Comparison of ENCODE assay signal across 8 cellular contexts in the genomic region with DNA sequence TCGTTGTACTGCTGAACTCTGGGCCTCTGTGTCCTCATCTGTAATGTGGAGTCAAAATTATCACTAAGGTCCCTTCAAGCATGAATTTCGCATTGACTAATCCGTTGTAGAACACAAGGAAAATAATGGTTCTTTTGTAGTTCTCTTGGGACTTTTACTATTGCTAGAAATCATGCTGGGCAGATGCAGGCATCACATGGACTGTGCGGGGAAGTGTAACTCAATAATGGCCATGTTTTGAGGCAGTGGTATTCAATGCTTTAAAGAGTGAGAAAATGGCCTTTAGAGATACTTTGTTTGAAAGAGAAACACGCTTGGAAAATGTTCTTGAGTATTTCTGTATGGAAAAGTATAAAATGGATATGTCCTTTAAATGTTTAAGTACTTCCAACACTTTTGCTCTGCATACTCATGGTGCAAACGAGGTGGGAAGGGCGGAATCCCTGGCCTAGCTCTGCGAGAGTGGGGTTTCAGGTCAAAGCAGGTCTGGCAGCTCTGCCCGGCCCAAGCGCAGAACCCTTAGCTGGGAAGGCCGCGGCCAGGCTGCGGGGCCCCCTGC.
A peak's percentile ranks its signal among the peaks of the same experiment; 100 is the strongest.
DNase-seq lines count a peak whose midpoint lies in the region; ATAC-seq lines count a peak whose summit lies in the region.

No MANE protein-coding gene starts in this region.

- no peaks in the 10 kb centered on the region for H3K9me3 Mint-ChIP-seq in activated naive CD4-positive, alpha-beta T cell treated with anti-CD3 and anti-CD28 coated beads for 36 hours
- H3K9me3 Mint-ChIP-seq in activated naive CD4-positive, alpha-beta T cell treated with anti-CD3 and anti-CD28 coated beads, Interleukin-2, amount 50 U/mL, for 72 hours, result no peaks in the 10 kb centered on the region
- H3K9me3 Mint-ChIP-seq in activated naive CD8-positive, alpha-beta T cell treated with anti-CD3 and anti-CD28 coated beads for 36 hours, result no peaks in the 10 kb centered on the region

- peaks cover 24% of the 10 kb centered on the region for H3K27me3 Mint-ChIP-seq in activated naive CD4-positive, alpha-beta T cell treated with anti-CD3 and anti-CD28 coated beads for 36 hours (ENCODE audit: low read depth)
- H3K27me3 Mint-ChIP-seq in activated naive CD8-positive, alpha-beta T cell treated with anti-CD3 and anti-CD28 coated beads for 36 hours, result peaks cover 51% of the 10 kb centered on the region

- intact Hi-C loops in activated naive CD4-positive, alpha-beta T cell treated with anti-CD3 and anti-CD28 coated beads for 36 hours (cut with micrococcal nuclease), result loop anchor here (1.0 to 10.0 kb wide), 3 partner anchors 91 to 365 kb away; no protein-coding TSS in a partner anchor

- H3K4me3 Mint-ChIP-seq in activated naive CD4-positive, alpha-beta T cell treated with anti-CD3 and anti-CD28 coated beads for 36 hours, result peak overlapping the region; percentile 44
- H3K4me3 Mint-ChIP-seq in activated naive CD8-positive, alpha-beta T cell treated with anti-CD3 and anti-CD28 coated beads for 36 hours, result peak overlapping the region; percentile 56

- H3K27ac Mint-ChIP-seq in activated naive CD4-positive, alpha-beta T cell treated with anti-CD3 and anti-CD28 coated beads for 36 hours, result no peak overlapping the region
- no peak overlapping the region for H3K27ac Mint-ChIP-seq in activated naive CD4-positive, alpha-beta T cell treated with anti-CD3 and anti-CD28 coated beads, Interleukin-2, amount 50 U/mL, for 72 hours
- no peak overlapping the region for H3K27ac Mint-ChIP-seq in activated naive CD8-positive, alpha-beta T cell treated with anti-CD3 and anti-CD28 coated beads for 36 hours

- H3K4me1 Mint-ChIP-seq in activated naive CD4-positive, alpha-beta T cell treated with anti-CD3 and anti-CD28 coated beads for 36 hours (ENCODE audit: low read depth), result peaks cover 7% of the 10 kb centered on the region
- peaks cover 6% of the 10 kb centered on the region for H3K4me1 Mint-ChIP-seq in activated naive CD8-positive, alpha-beta T cell treated with anti-CD3 and anti-CD28 coated beads for 36 hours

- no peaks in the 10 kb centered on the region for H3K36me3 Mint-ChIP-seq in activated naive CD4-positive, alpha-beta T cell treated with anti-CD3 and anti-CD28 coated beads for 36 hours (ENCODE audit: low read depth)
- peaks cover 0 to 6% of the 10 kb centered on the region in 2 donors for H3K36me3 Mint-ChIP-seq in activated naive CD4-positive, alpha-beta T cell treated with anti-CD3 and anti-CD28 coated beads, Interleukin-2, amount 50 U/mL, for 72 hours
- H3K36me3 Mint-ChIP-seq in activated naive CD8-positive, alpha-beta T cell treated with anti-CD3 and anti-CD28 coated beads for 36 hours, result peaks cover 2% of the 10 kb centered on the region

- CTCF ChIA-PET in activated naive CD4-positive, alpha-beta T cell treated with anti-CD3 and anti-CD28 coated beads for 36 hours (lab: Charles Lee), result interaction anchor here (0.7 kb wide), 2 partner anchors 86 to 200 kb away, joined by 3 to 4 read pairs; no protein-coding TSS in a partner anchor

- no peak for DNase-seq in activated naive CD4-positive, alpha-beta T cell treated with anti-CD3 and anti-CD28 coated beads for 36 hours
- no peak for DNase-seq in activated naive CD4-positive, alpha-beta T cell treated with anti-CD3 and anti-CD28 coated beads, Interleukin-2, amount 50 U/mL, for 72 hours (ENCODE audit: low spot score in 2 of 2)
- no peak for DNase-seq in activated naive CD8-positive, alpha-beta T cell treated with anti-CD3 and anti-CD28 coated beads for 36 hours
- DNase-seq in kidney tubule cell (ENCODE audit: low spot score), result peak; percentile 9
- peak; percentile 90 for DNase-seq in superior temporal gyrus (ENCODE audit: extremely low spot score)
- no peak for DNase-seq in SW 1271 (lab: John Stamatoyannopoulos, UW)
- DNase-seq in activated naive CD4-positive, alpha-beta T cell (lab: John Stamatoyannopoulos, UW), result no peak

- ATAC-seq in activated naive CD4-positive, alpha-beta T cell treated with anti-CD3 and anti-CD28 coated beads, Interleukin-2, amount 50 U/mL, for 72 hours, result no peak
- ATAC-seq in GM18498 (IDR thresholded peaks at IDR 0.05; ENCODE audit: unreplicated experiment), result no peak

Comparison
In these comparisons a context has a peak if more than half of its experiments do, and no peak if none do; other contexts are left out.
1. DNase-seq: peak in kidney tubule cell (single experiment) and superior temporal gyrus (single experiment); none in activated naive CD4-positive, alpha-beta T cell treated with anti-CD3 and anti-CD28 coated beads for 36 hours (single experiment), activated naive CD4-positive, alpha-beta T cell treated with anti-CD3 and anti-CD28 coated beads, Interleukin-2, amount 50 U/mL, for 72 hours (0 of 2), activated naive CD8-positive, alpha-beta T cell treated with anti-CD3 and anti-CD28 coated beads for 36 hours (single experiment), SW 1271 (0 of 2) and activated naive CD4-positive, alpha-beta T cell (0 of 4).